8 cellular contexts compared by ENCODE assay signal in genomic region chr1:8711873-8712412, GRCh38.
A peak's percentile ranks its signal among the peaks of the same experiment; 100 is the strongest.
DNase-seq lines count a peak whose midpoint lies in the region; ATAC-seq, FAIRE-seq and TF ChIP-seq lines count a peak whose summit lies in the region.

No MANE protein-coding gene starts in this region.

- TF ChIP-seq POLR2A in K562 (conservative IDR thresholded peaks at IDR 0.05): no peak
- TF ChIP-seq POLR2A in transverse colon (IDR thresholded peaks at IDR 0.05): no peak

- H3K4me3 Mint-ChIP-seq in memory B cell: peak overlapping the region; percentile 62

- no peaks in the 10 kb centered on the region for H3K27me3 ChIP-seq in cardiac muscle cell
- no peaks in the 10 kb centered on the region for H3K27me3 ChIP-seq in K562 (ENCODE audit: control insufficient read depth in 2 of 2, insufficient read depth in 2 of 2, low read length in 2 of 2)
- H3K27me3 ChIP-seq in transverse colon: no peaks in the 10 kb centered on the region

- peaks cover 36% of the 10 kb centered on the region for H3K79me2 ChIP-seq in K562 (ENCODE audit: control insufficient read depth, insufficient read depth, low read length)

- no peak overlapping the region for H3K9ac ChIP-seq in K562 (ENCODE audit: insufficient read depth in 1 of 2, low read depth in 2 of 2, low read length in 2 of 2)

- no peaks in the 10 kb centered on the region for H3K9me1 ChIP-seq in K562 (ENCODE audit: control insufficient read depth, insufficient read depth, low read length)

- H3K4me1 ChIP-seq in cardiac muscle cell (ENCODE audit: low read depth) (peaks cover 34% of the 10 kb centered on the region), K562 (replicated peaks in 1 of 2; ENCODE audit: control insufficient read depth in 2 of 2, insufficient read depth in 2 of 2, low read length in 2 of 2) (peaks cover 0 to 20% of the 10 kb centered on the region in 2 experiments; a peak in 3 of 5 replicates), transverse colon (peaks cover 5 to 33% (median 26%) of the 10 kb centered on the region in 4 donors)

- H3K9me3 Mint-ChIP-seq in memory B cell: peaks cover 4% of the 10 kb centered on the region

- 38% methylated on average over 4 of the region's 4 CpGs for WGBS in K562 (ENCODE audit: insufficient coverage, low coverage, missing lambda C conversion rate)
- 24 to 33% methylated on average over 4 of the region's 4 CpGs for WGBS in transverse colon (ENCODE audit: low coverage in 1 of 2), 2 donors

- no peak for TF ChIP-seq EP300 in K562 (IDR thresholded peaks at IDR 0.05; ENCODE audit: low read length)
- TF ChIP-seq EP300 in transverse colon (IDR thresholded peaks at IDR 0.05; ENCODE audit: low read depth): no peak

- BruUV-seq in K562 (replicated peaks; lab: Mats Ljungman, UMichigan): no TSS peak

- H3K4me3 ChIP-seq in cardiac muscle cell: no peak overlapping the region
- H3K4me3 ChIP-seq in K562: no peak overlapping the region
- H3K4me3 ChIP-seq in transverse colon: peak overlapping the region in 2 of 4 donors; percentile 2 to 20

- no peaks in the 10 kb centered on the region for H3K36me3 ChIP-seq in cardiac muscle cell
- H3K36me3 ChIP-seq in K562 (ENCODE audit: control insufficient read depth, insufficient read depth, low read length): no peaks in the 10 kb centered on the region
- H3K36me3 ChIP-seq in transverse colon: no peaks in the 10 kb centered on the region

- in situ Hi-C loops in K562 (cut with MboI) (no loop called here), transverse colon (cut with MboI; ENCODE audit: low pct_ligation_motif_present in 1 of 4, low pct_unique_long_range_greater_than_20kb in 1 of 4, low sequenced_read_pairs in 3 of 4) (no loop called here)

- H2AFZ ChIP-seq in K562 (ENCODE audit: low read depth, low read length): peak overlapping the region; percentile 48

- H3K27ac Mint-ChIP-seq in memory B cell: peak overlapping the region; percentile 91

- no peak for FAIRE-seq in K562 (lab: Jason Lieb, UNC)

- TF ChIP-seq RAD21 in K562 (CRISPR knock-in tag; conservative IDR thresholded peaks at IDR 0.05 in 1 of 2, IDR thresholded peaks at IDR 0.05 in 1 of 2): no peak

- H3K9me3 ChIP-seq in cardiac muscle cell (ENCODE audit: low read depth) (no peaks in the 10 kb centered on the region), K562 (replicated peaks; ENCODE audit: control insufficient read depth, insufficient read depth, low read depth, low read length) (no peaks in the 10 kb centered on the region), transverse colon (no peaks in the 10 kb centered on the region)

- POLR2A ChIA-PET in K562 (lab: Yijun Ruan, JAX): interaction anchor here (0.8 to 1.1 kb wide), 3 partner anchors 9 to 17 kb away, joined by 3 to 5 read pairs (median 3); no protein-coding TSS in a partner anchor

- H4K20me1 ChIP-seq in K562 (replicated peaks; ENCODE audit: control insufficient read depth, insufficient read depth, low read length): no peaks in the 10 kb centered on the region

- ATAC-seq in left ventricle myocardium superior: no peak
- peak; percentile 19; the same call in 1 of the 3 replicates for ATAC-seq in K562
- no peak for ATAC-seq in memory B cell (ENCODE audit: low read depth)
- ATAC-seq in GM18870 (IDR thresholded peaks at IDR 0.05; ENCODE audit: unreplicated experiment): no peak

- H3K4me2 ChIP-seq in K562 (ENCODE audit: insufficient read depth, low read length): no peak overlapping the region

- no peak for DNase-seq in cardiac muscle cell (ENCODE audit: low read depth in 1 of 2, low spot score in 1 of 2)
- no peak for DNase-seq in left ventricle myocardium superior
- DNase-seq in K562 (ENCODE audit: extremely low read depth in 1 of 4, low spot score in 3 of 4): no peak
- no peak for DNase-seq in memory B cell (ENCODE audit: low spot score in 2 of 2)
- no peak for DNase-seq in transverse colon
- DNase-seq in SHP77 treated with DMSO at 0.1 percent for 48 hours (lab: John Stamatoyannopoulos, UW): no peak
- DNase-seq in NCI-H1105 (lab: John Stamatoyannopoulos, UW): no peak

- CTCF ChIA-PET in K562 (lab: Yijun Ruan, JAX; ENCODE audit: low intra/inter-chr PET ratio): interaction anchor here (0.6 kb wide), 1 partner anchor 164 kb away, joined by 3 read pairs; no protein-coding TSS in a partner anchor

- TF ChIP-seq CTCF in cardiac muscle cell (IDR thresholded peaks at IDR 0.05; ENCODE audit: low read depth, low read length) (no peak), K562 (IDR thresholded peaks at IDR 0.05 in 2 of 3, conservative IDR thresholded peaks at IDR 0.05 in 1 of 3; ENCODE audit: insufficient read depth in 2 of 3, low read depth in 1 of 3, low read length in 3 of 3) (no peak), transverse colon (IDR thresholded peaks at IDR 0.05) (no peak)

- peaks cover 29% of the 10 kb centered on the region for H3K4me1 Mint-ChIP-seq in memory B cell

- H3K27ac ChIP-seq in cardiac muscle cell (peak overlapping the region; percentile 89), K562 (ENCODE audit: extremely low read depth, low read depth, low read length) (peak overlapping the region; percentile 45; the same call in 1 of the 3 replicates), transverse colon (peak overlapping the region; percentile 52 to 86 (median 81))

- H3K36me3 Mint-ChIP-seq in memory B cell: peaks cover 7% of the 10 kb centered on the region

- H3K27me3 Mint-ChIP-seq in memory B cell: no peaks in the 10 kb centered on the region

- intact Hi-C loops in left ventricle myocardium superior (cut with micrococcal nuclease): no loop called here
- intact Hi-C loops in K562 (cut with micrococcal nuclease): no loop called here
- intact Hi-C loops in transverse colon (cut with DNase I; ENCODE audit: low total_unique reads): no loop called here

TF ChIP-seq in K562, 482 proteins besides CTCF, POLR2A, EP300 and RAD21:
- TF ChIP-seq HOMEZ (CRISPR knock-in tag; IDR thresholded peaks at IDR 0.05) (no peak), KAT7 (CRISPR knock-in tag; IDR thresholded peaks at IDR 0.05; ENCODE audit: borderline replicate concordance) (no peak), SREBF1 (IDR thresholded peaks at IDR 0.05; ENCODE audit: borderline replicate concordance, low read depth, low read length) (no peak), PTRF (tag; IDR thresholded peaks at IDR 0.05) (no peak), ZNF511 (CRISPR knock-in tag; IDR thresholded peaks at IDR 0.05) (no peak), MITF (IDR thresholded peaks at IDR 0.05) (no peak), TAF9B (IDR thresholded peaks at IDR 0.05; ENCODE audit: partially characterized antibody) (no peak)
